ENCODE assay signal across 18 cellular contexts in genomic region chr19:41548047-41548446, GRCh38. TPM values are rescaled to one million over a fixed set of nuclear protein-coding genes. Genes with fewer than 3 reads are reported as not detected.
DNase-seq lines count a peak whose midpoint lies in the region; ATAC-seq, FAIRE-seq and TF ChIP-seq lines count a peak whose summit lies in the region.
"Had no signal": no experiment of that assay in that cellular context is flagged by ENCODE, and none has a peak within 500 bp of the region (broad histone marks: within the 10 kb centered on the region; RNA-seq: fewer than 3 reads in every experiment).

No MANE protein-coding gene starts in this region.

- intact Hi-C loops in upper lobe of right lung (cut with DNase I) = no loop called here

- no peak overlapping the region for H3K4me3 ChIP-seq in upper lobe of right lung
- H3K4me3 ChIP-seq: gastrocnemius medialis, pancreas, transverse colon had no signal

- peak overlapping the region; percentile 72 for H3K27ac ChIP-seq in upper lobe of right lung
- H3K27ac ChIP-seq: epithelial cell of prostate had no signal

- no peaks in the 10 kb centered on the region for H3K36me3 ChIP-seq in upper lobe of right lung
- H3K36me3 ChIP-seq: gastrocnemius medialis, pancreas, transverse colon had no signal

- peaks cover 81% of the 10 kb centered on the region for H3K4me1 Mint-ChIP-seq in stimulated activated naive CD8-positive, alpha-beta T cell treated with anti-CD3 and anti-CD28 coated beads, Interleukin-15, Interleukin-2, amounts not matched to agents 100 ng/mL and 50 ng/mL, for 24 hours (ENCODE audit: low read depth)
- H3K4me1 Mint-ChIP-seq in T-cell (peaks cover 67 to 81% (median 73%) of the 10 kb centered on the region in 3 donors), endothelial cell (ENCODE audit: unreplicated experiment) (peaks cover 66% of the 10 kb centered on the region)

- no peak for DNase-seq in stimulated activated naive CD8-positive, alpha-beta T cell treated with anti-CD3 and anti-CD28 coated beads, Interleukin-15, Interleukin-2, amounts not matched to agents 100 U/mL and 50 U/mL, for 24 hours
- no peak for DNase-seq in T-cell
- no peak for DNase-seq in endothelial cell (ENCODE audit: low spot score)
- no peak for DNase-seq in upper lobe of right lung
- no peak for DNase-seq in D721Med (ENCODE audit: insufficient read length, low spot score)
- DNase-seq in NCI-H187 (lab: John Stamatoyannopoulos, UW) = no peak
- no peak for DNase-seq in ureter (ENCODE audit: low spot score)
- DNase-seq: activated CD4-positive, CD25-positive, alpha-beta regulatory T cell; C1 segment of cervical spinal cord; DND-41; gastrocnemius medialis; NCI-H1092; pancreas; stimulated activated CD4-positive, alpha-beta T cell treated with anti-CD3 and anti-CD28 coated beads, Interleukin-4, amount 100 ng/mL, for 24 hours; transverse colon had no signal

- peak overlapping the region; percentile 99 for H3K27ac Mint-ChIP-seq in stimulated activated naive CD8-positive, alpha-beta T cell treated with anti-CD3 and anti-CD28 coated beads, Interleukin-15, Interleukin-2, amounts not matched to agents 100 ng/mL and 50 ng/mL, for 24 hours
- H3K27ac Mint-ChIP-seq in T-cell = peak overlapping the region; percentile 97 to 99
- H3K27ac Mint-ChIP-seq in endothelial cell (ENCODE audit: unreplicated experiment) = peak overlapping the region; percentile 98

- H3K4me1 ChIP-seq in upper lobe of right lung = peaks cover 28% of the 10 kb centered on the region
- H3K4me1 ChIP-seq: gastrocnemius medialis, pancreas had no signal

- H3K36me3 Mint-ChIP-seq in stimulated activated naive CD8-positive, alpha-beta T cell treated with anti-CD3 and anti-CD28 coated beads, Interleukin-15, Interleukin-2, amounts not matched to agents 100 ng/mL and 50 ng/mL, for 24 hours (ENCODE audit: low read depth) = peaks cover 33% of the 10 kb centered on the region
- peaks cover 25% of the 10 kb centered on the region for H3K36me3 Mint-ChIP-seq in T-cell
- H3K36me3 Mint-ChIP-seq in endothelial cell (ENCODE audit: low read depth, unreplicated experiment) = peaks cover 33% of the 10 kb centered on the region

- FAIRE-seq in D721Med (lab: Jason Lieb, UNC) = no peak
- FAIRE-seq: colon, pancreas had no signal

- no peaks in the 10 kb centered on the region for H3K27me3 Mint-ChIP-seq in stimulated activated naive CD8-positive, alpha-beta T cell treated with anti-CD3 and anti-CD28 coated beads, Interleukin-15, Interleukin-2, amounts not matched to agents 100 ng/mL and 50 ng/mL, for 24 hours
- H3K27me3 Mint-ChIP-seq in T-cell (no peaks in the 10 kb centered on the region), endothelial cell (ENCODE audit: unreplicated experiment) (peaks cover 6% of the 10 kb centered on the region)

- no peak for ATAC-seq in stimulated activated naive CD8-positive, alpha-beta T cell treated with anti-CD3 and anti-CD28 coated beads, Interleukin-15, Interleukin-2, amounts not matched to agents 100 U/mL and 50 U/mL, for 24 hours
- ATAC-seq in T-cell (replicated peaks in 1 of 4) (no peak), upper lobe of right lung (no peak)
- ATAC-seq: gastrocnemius medialis had no signal

- H3K9me3 Mint-ChIP-seq in stimulated activated naive CD8-positive, alpha-beta T cell treated with anti-CD3 and anti-CD28 coated beads, Interleukin-15, Interleukin-2, amounts not matched to agents 100 ng/mL and 50 ng/mL, for 24 hours = no peaks in the 10 kb centered on the region
- no peaks in the 10 kb centered on the region for H3K9me3 Mint-ChIP-seq in T-cell
- peaks cover 22% of the 10 kb centered on the region for H3K9me3 Mint-ChIP-seq in endothelial cell (ENCODE audit: unreplicated experiment)

- CTCF ChIA-PET in T-cell (lab: Charles Lee) = interaction anchor here in 1 of 2 donors (1.0 to 3.7 kb wide), 4 partner anchors 11 to 21 kb away, joined by 3 to 19 read pairs (median 10); no protein-coding TSS in a partner anchor

- H3K27me3 ChIP-seq in upper lobe of right lung = peaks cover 3% of the 10 kb centered on the region
- H3K27me3 ChIP-seq: gastrocnemius medialis had no signal

- TF ChIP-seq CTCF in endothelial cell (IDR thresholded peaks at IDR 0.05; ENCODE audit: unreplicated experiment) = no peak
- no peak for TF ChIP-seq CTCF in upper lobe of right lung (IDR thresholded peaks at IDR 0.05)
- TF ChIP-seq CTCF in D721Med (IDR thresholded peaks at IDR 0.05; ENCODE audit: insufficient read depth, missing control alignments) = no peak

- H3K9me3 ChIP-seq in upper lobe of right lung = no peaks in the 10 kb centered on the region
- H3K9me3 ChIP-seq: gastrocnemius medialis, pancreas, transverse colon had no signal

- peak overlapping the region; percentile 66 for H3K4me3 Mint-ChIP-seq in stimulated activated naive CD8-positive, alpha-beta T cell treated with anti-CD3 and anti-CD28 coated beads, Interleukin-15, Interleukin-2, amounts not matched to agents 100 ng/mL and 50 ng/mL, for 24 hours
- peak overlapping the region; percentile 65 to 88 (median 67) for H3K4me3 Mint-ChIP-seq in T-cell
- H3K4me3 Mint-ChIP-seq in endothelial cell (ENCODE audit: unreplicated experiment) = peak overlapping the region; percentile 40

- POLR2A ChIA-PET in T-cell (lab: Charles Lee) = interaction anchor here in 1 of 2 donors (0.5 to 4.1 kb wide), 2 partner anchors 17 to 99 kb away, joined by 3 to 21 read pairs; no protein-coding TSS in a partner anchor

RNA-seq across cellular contexts. Expression of gene CEACAM21, which starts 27.9 kb away (rescaled TPM):
- total RNA-seq in T-cell (10 to 100 TPM; 34.5 to 63.1 (median 40.3) TPM), endothelial cell (ENCODE audit: unreplicated experiment) (74.1 TPM), upper lobe of right lung (16.3 TPM), ureter (3.6 TPM)
